ENCODE assay signal across 8 cellular contexts in genomic region chr16:4766875-4767628, GRCh38.
DNase-seq lines count a peak whose midpoint lies in the region; ATAC-seq lines count a peak whose summit lies in the region.

TSS of gene ZNF500 (minus strand) at chr16:4767162. CDS start at chr16:4765978, 1,184 bp downstream.

- CTCF ChIA-PET in activated naive CD4-positive, alpha-beta T cell treated with anti-CD3 and anti-CD28 coated beads, Interleukin-2, amount 10 ng/mL, durations not matched to agents 7 days and 5 days (lab: Charles Lee), result no interaction called here

- no peaks in the 10 kb centered on the region for H3K9me3 Mint-ChIP-seq in activated naive CD4-positive, alpha-beta T cell treated with anti-CD3 and anti-CD28 coated beads, Interleukin-2, amount 10 ng/mL, durations not matched to agents 7 days and 5 days

- peak within 1 kb of the TSS; percentile 98 for H3K9ac ChIP-seq in SK-N-MC (ENCODE audit: insufficient read length)

- DNase-seq in NCI-H1048 (lab: John Stamatoyannopoulos, UW) (peak; percentile 65), SK-N-MC (ENCODE audit: low read depth, low spot score) (peak; percentile 75), germinal center (ENCODE audit: low spot score) (peak; percentile 95), non-pigmented ciliary epithelial cell (ENCODE audit: low read depth) (peak; percentile 71), superior temporal gyrus (ENCODE audit: extremely low spot score) (peak; percentile 98)
- DNase-seq in activated naive CD4-positive, alpha-beta T cell treated with anti-CD3 and anti-CD28 coated beads, Interleukin-2, amount 10 ng/mL, durations not matched to agents 7 days and 5 days, result peak; percentile 98

- peak within 1 kb of the TSS; percentile 78; the same call in 1 of the 2 replicates for H3K27ac ChIP-seq in SK-N-MC

- peaks cover 19% of the 10 kb centered on the region for H3K36me3 Mint-ChIP-seq in activated naive CD4-positive, alpha-beta T cell treated with anti-CD3 and anti-CD28 coated beads, Interleukin-2, amount 10 ng/mL, durations not matched to agents 7 days and 5 days

- H3K4me3 ChIP-seq in GM08714 (ENCODE audit: low read length) (peak within 1 kb of the TSS; percentile 93), SK-N-MC (peak within 1 kb of the TSS; percentile 95)

- peaks cover 37% of the 10 kb centered on the region for H3K4me1 Mint-ChIP-seq in activated naive CD4-positive, alpha-beta T cell treated with anti-CD3 and anti-CD28 coated beads, Interleukin-2, amount 10 ng/mL, durations not matched to agents 7 days and 5 days

- peaks cover 4% of the 10 kb centered on the region for H3K27me3 Mint-ChIP-seq in activated naive CD4-positive, alpha-beta T cell treated with anti-CD3 and anti-CD28 coated beads, Interleukin-2, amount 10 ng/mL, durations not matched to agents 7 days and 5 days

- peaks cover 19% of the 10 kb centered on the region; the same call in 1 of the 2 replicates for H3K36me3 ChIP-seq in SK-N-MC (ENCODE audit: insufficient read depth, low read length)

- peak; percentile 82 for ATAC-seq in HG02588 (IDR thresholded peaks at IDR 0.05; ENCODE audit: unreplicated experiment)

- peak within 1 kb of the TSS; percentile 91 for H3K4me3 Mint-ChIP-seq in activated naive CD4-positive, alpha-beta T cell treated with anti-CD3 and anti-CD28 coated beads, Interleukin-2, amount 10 ng/mL, durations not matched to agents 7 days and 5 days

- no peaks in the 10 kb centered on the region for H3K9me3 ChIP-seq in SK-N-MC (ENCODE audit: low read depth, low read length)

- peak within 1 kb of the TSS; percentile 93 for H3K27ac Mint-ChIP-seq in activated naive CD4-positive, alpha-beta T cell treated with anti-CD3 and anti-CD28 coated beads, Interleukin-2, amount 10 ng/mL, durations not matched to agents 7 days and 5 days

Comparison
In these comparisons a context has a peak if more than half of its experiments do, and no peak if none do; other contexts are left out.
1. Peak in every context shown above with its lines: DNase-seq, ATAC-seq, H3K4me3 ChIP-seq and H3K27ac ChIP-seq.